10 cellular contexts compared by ENCODE assay signal in genomic region chr17:41910701-41911391, GRCh38. TPM values are rescaled to one million over a fixed set of nuclear protein-coding genes. Genes with fewer than 3 reads are reported as not detected.
DNase-seq lines count a peak whose midpoint lies in the region; FAIRE-seq and TF ChIP-seq lines count a peak whose summit lies in the region.
"Had no signal": no experiment of that assay in that cellular context is flagged by ENCODE, and none has a peak within 500 bp of the region (broad histone marks: within the 10 kb centered on the region; RNA-seq: fewer than 3 reads in every experiment).

No MANE protein-coding gene starts in this region.

- POLR2A ChIA-PET in MCF 10A (lab: Yijun Ruan, JAX), result interaction anchor here (0.6 to 4.0 kb wide), 3 partner anchors 8 to 128 kb away, joined by 3 to 13 read pairs (median 3); partner anchors contain the start of gene ACLY

- CTCF ChIA-PET in MCF 10A (lab: Yijun Ruan, JAX), result interaction anchor here (0.6 kb wide), 1 partner anchor 52 kb away, joined by 3 read pairs; no protein-coding TSS in a partner anchor
- CTCF ChIA-PET in activated naive CD4-positive, alpha-beta T cell treated with anti-CD3 and anti-CD28 coated beads, Interleukin-2, amount 10 ng/mL, durations not matched to agents 7 days and 5 days (lab: Charles Lee), result interaction anchor here (0.6 kb wide), 1 partner anchor 51 kb away, joined by 3 read pairs; no protein-coding TSS in a partner anchor

- H3K4me3 ChIP-seq in breast epithelium (no peak overlapping the region), WI38 (ENCODE audit: low read depth, low read length) (0 out of 2 replicates have a peak overlapping the region, but pooled peaks have one; percentile 9), fibroblast of villous mesenchyme (ENCODE audit: low read depth, low read length) (no peak overlapping the region)

- TF ChIP-seq CTCF in MCF 10A (IDR thresholded peaks at IDR 0.05; ENCODE audit: unreplicated experiment) (no peak), breast epithelium (IDR thresholded peaks at IDR 0.05) (no peak), WI38 (IDR thresholded peaks at IDR 0.05; ENCODE audit: low read depth, low read length) (no peak), fibroblast of villous mesenchyme (IDR thresholded peaks at IDR 0.05; ENCODE audit: insufficient read depth, low read depth, low read length) (no peak)

- in situ Hi-C loops in G401 (cut with HindIII; ENCODE audit: low sequenced_read_pairs), result no loop called here

- H3K9me3 Mint-ChIP-seq in MCF 10A (ENCODE audit: unreplicated experiment), result no peaks in the 10 kb centered on the region
- H3K9me3 Mint-ChIP-seq in activated naive CD4-positive, alpha-beta T cell treated with anti-CD3 and anti-CD28 coated beads, Interleukin-2, amount 10 ng/mL, durations not matched to agents 7 days and 5 days, result no peaks in the 10 kb centered on the region
- H3K9me3 Mint-ChIP-seq: stimulated activated effector memory CD8-positive, alpha-beta T cell treated with anti-CD3 and anti-CD28 coated beads, Interleukin-12 subunit alpha, Interleukin-12 subunit beta, amount 100 ng/mL, for 72 hours had no signal

- peaks cover 29% of the 10 kb centered on the region for H3K4me1 Mint-ChIP-seq in MCF 10A (ENCODE audit: insufficient read depth, unreplicated experiment)
- H3K4me1 Mint-ChIP-seq in activated naive CD4-positive, alpha-beta T cell treated with anti-CD3 and anti-CD28 coated beads, Interleukin-2, amount 10 ng/mL, durations not matched to agents 7 days and 5 days, result peaks cover 20% of the 10 kb centered on the region

- no peak for FAIRE-seq in frontal cortex (lab: Jason Lieb, UNC)

- H3K9me3 ChIP-seq in breast epithelium, result no peaks in the 10 kb centered on the region

- no peak overlapping the region for H3K27ac Mint-ChIP-seq in MCF 10A (ENCODE audit: low read depth, unreplicated experiment)
- no peak overlapping the region for H3K27ac Mint-ChIP-seq in activated naive CD4-positive, alpha-beta T cell treated with anti-CD3 and anti-CD28 coated beads, Interleukin-2, amount 10 ng/mL, durations not matched to agents 7 days and 5 days
- H3K27ac Mint-ChIP-seq: stimulated activated effector memory CD8-positive, alpha-beta T cell treated with anti-CD3 and anti-CD28 coated beads, Interleukin-12 subunit alpha, Interleukin-12 subunit beta, amount 100 ng/mL, for 72 hours had no signal

- H3K27ac ChIP-seq in breast epithelium, result no peak overlapping the region

- H3K4me1 ChIP-seq in breast epithelium, result peaks cover 0 to 8% of the 10 kb centered on the region in 2 donors

- peaks cover 64% of the 10 kb centered on the region for H3K36me3 Mint-ChIP-seq in MCF 10A (ENCODE audit: insufficient read depth, unreplicated experiment)
- peaks cover 66% of the 10 kb centered on the region for H3K36me3 Mint-ChIP-seq in activated naive CD4-positive, alpha-beta T cell treated with anti-CD3 and anti-CD28 coated beads, Interleukin-2, amount 10 ng/mL, durations not matched to agents 7 days and 5 days

- H3K36me3 ChIP-seq in breast epithelium, result peaks cover 5% of the 10 kb centered on the region

- no peak overlapping the region for H3K4me3 Mint-ChIP-seq in MCF 10A (ENCODE audit: unreplicated experiment)
- no peak overlapping the region for H3K4me3 Mint-ChIP-seq in activated naive CD4-positive, alpha-beta T cell treated with anti-CD3 and anti-CD28 coated beads, Interleukin-2, amount 10 ng/mL, durations not matched to agents 7 days and 5 days
- H3K4me3 Mint-ChIP-seq: stimulated activated effector memory CD8-positive, alpha-beta T cell treated with anti-CD3 and anti-CD28 coated beads, Interleukin-12 subunit alpha, Interleukin-12 subunit beta, amount 100 ng/mL, for 72 hours had no signal

- H3K27me3 ChIP-seq in breast epithelium, result no peaks in the 10 kb centered on the region

- no TSS peak for BruUV-seq in MCF 10A (replicated peaks; lab: Mats Ljungman, UMichigan)

- intact Hi-C loops in MCF 10A (cut with micrococcal nuclease), result no loop called here
- intact Hi-C loops in breast epithelium (cut with DNase I; ENCODE audit: low total_unique reads), result no loop called here

- DNase-seq in MCF 10A (ENCODE audit: unreplicated experiment), result peak; percentile 68
- DNase-seq in breast epithelium (ENCODE audit: low spot score in 2 of 2), result no peak
- peak; percentile 93 for DNase-seq in fibroblast of villous mesenchyme (ENCODE audit: low read depth)
- DNase-seq in activated naive CD4-positive, alpha-beta T cell treated with anti-CD3 and anti-CD28 coated beads, Interleukin-2, amount 10 ng/mL, durations not matched to agents 7 days and 5 days, result no peak
- DNase-seq in G401 (ENCODE audit: low spot score), result no peak
- no peak for DNase-seq in activated T-cell treated with anti-CD3 and anti-CD28 coated beads, Interleukin-2, amount 50 U/mL, for 1 hour
- no peak for DNase-seq in frontal cortex (ENCODE audit: low spot score in 2 of 2)
- DNase-seq: NCI-H187 treated with DMSO at 0.1 percent for 48 hours had no signal

- H3K27me3 Mint-ChIP-seq in MCF 10A (ENCODE audit: insufficient read depth, unreplicated experiment), result no peaks in the 10 kb centered on the region
- H3K27me3 Mint-ChIP-seq in activated naive CD4-positive, alpha-beta T cell treated with anti-CD3 and anti-CD28 coated beads, Interleukin-2, amount 10 ng/mL, durations not matched to agents 7 days and 5 days, result no peaks in the 10 kb centered on the region

- no peak for TF ChIP-seq POLR2A in breast epithelium (IDR thresholded peaks at IDR 0.05)

RNA-seq across cellular contexts. Expression of gene ACLY, which starts 7.9 kb away (rescaled TPM):
- 67.7 and 67.9 TPM in 2 replicates for total RNA-seq in MCF 10A (2022)
- total RNA-seq in breast epithelium, result 10 to 100 TPM; 50.1 to 84.2 (median 66.3) TPM
- 400 and 446 TPM in 2 replicates for total RNA-seq in fibroblast of villous mesenchyme
- 193 and 255 TPM in 2 replicates for total RNA-seq in G401 (2014; rRNA removed; shearing (Covaris generic))
- 140 TPM for total RNA-seq in frontal cortex

RNA-seq across cellular contexts. Expression of gene ODAD4, which starts 19.6 kb away (rescaled TPM):
- total RNA-seq in MCF 10A (2022) (0.96 and 1.3 TPM in 2 replicates), breast epithelium (1 to 10 TPM in 2 of 3 donors, under 1 TPM in 1; 0.48 to 3.2 (median 1.6) TPM), fibroblast of villous mesenchyme (0.43 and 0.64 TPM in 2 replicates), frontal cortex (3.3 TPM)
- total RNA-seq in G401 (2014; rRNA removed; shearing (Covaris generic)), result 1.7 TPM in 1 of 2 replicates, not detected in the other

RNA-seq across cellular contexts. Expression of gene KLHL11, which starts 45.6 kb away (rescaled TPM):
- total RNA-seq in MCF 10A (2022), result 19.1 and 22.3 TPM in 2 replicates
- total RNA-seq in breast epithelium, result 10 to 100 TPM; 22.6 to 35.7 (median 25.1) TPM
- 30.6 and 37.6 TPM in 2 replicates for total RNA-seq in fibroblast of villous mesenchyme
- 13.4 and 16.2 TPM in 2 replicates for total RNA-seq in G401 (2014; rRNA removed; shearing (Covaris generic))
- 70.1 TPM for total RNA-seq in frontal cortex

RNA-seq across cellular contexts. Expression of gene CNP, which starts 55.7 kb away (rescaled TPM):
- total RNA-seq in MCF 10A (2022), result 42.6 and 46.2 TPM in 2 replicates
- 10 to 100 TPM; 51.8 to 55.5 (median 53.7) TPM for total RNA-seq in breast epithelium
- 94.6 and 98.6 TPM in 2 replicates for total RNA-seq in fibroblast of villous mesenchyme
- total RNA-seq in G401 (2014; rRNA removed; shearing (Covaris generic)), result 55.4 and 76.7 TPM in 2 replicates
- 50.5 TPM for total RNA-seq in frontal cortex

Comparison
In these comparisons a context has a peak if more than half of its experiments do, and no peak if none do; other contexts are left out.
1. DNase-seq: peak in MCF 10A (single experiment) and fibroblast of villous mesenchyme (single experiment); none in breast epithelium (0 of 2), activated naive CD4-positive, alpha-beta T cell treated with anti-CD3 and anti-CD28 coated beads, Interleukin-2, amount 10 ng/mL, durations not matched to agents 7 days and 5 days (single experiment), G401 (single experiment), activated T-cell treated with anti-CD3 and anti-CD28 coated beads, Interleukin-2, amount 50 U/mL, for 1 hour (single experiment) and frontal cortex (0 of 2).